Comparison of ENCODE assay signal across 8 cellular contexts in the genomic region with DNA sequence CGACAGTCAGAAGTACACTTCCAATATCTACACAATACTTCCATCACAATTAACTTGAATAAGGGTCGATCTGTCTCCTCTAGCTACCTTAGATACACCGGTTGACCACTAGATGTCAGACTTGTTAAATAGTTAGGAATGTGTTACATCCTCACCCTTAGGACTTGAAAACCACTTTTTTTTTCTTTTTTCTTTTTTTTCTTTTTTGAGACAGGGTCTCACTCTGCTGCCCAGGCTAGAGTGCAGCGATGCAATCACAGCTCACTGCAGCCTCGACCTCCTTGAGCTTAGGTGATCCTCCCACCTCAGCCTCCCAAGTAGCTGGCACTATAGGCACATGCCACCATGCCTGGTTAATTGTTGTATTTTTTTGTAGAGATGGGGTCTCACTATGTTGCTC.
DNase-seq lines count a peak whose midpoint lies in the region; ATAC-seq and TF ChIP-seq lines count a peak whose summit lies in the region.

No MANE protein-coding gene starts in this region.

- no peaks in the 10 kb centered on the region for H3K4me1 ChIP-seq in body of pancreas

- TF ChIP-seq POLR2A in body of pancreas (IDR thresholded peaks at IDR 0.05) = no peak

- no peak overlapping the region for H3K4me3 ChIP-seq in body of pancreas

- WGBS in body of pancreas, 2 donors = 6 to 7% methylated on average over 5 of the region's 5 CpGs

- no peaks in the 10 kb centered on the region for H3K36me3 ChIP-seq in body of pancreas (replicated peaks in 1 of 2; ENCODE audit: insufficient read depth in 1 of 2, low read depth in 2 of 2)

- intact Hi-C loops in body of pancreas (cut with DNase I) = no loop called here

- peak; percentile 12 to 61 (median 49) for TF ChIP-seq CTCF in body of pancreas (IDR thresholded peaks at IDR 0.05)

- ATAC-seq in GM19372 (IDR thresholded peaks at IDR 0.05; ENCODE audit: low read depth, unreplicated experiment) = peak; percentile 91
- ATAC-seq in HG03354 (IDR thresholded peaks at IDR 0.05; ENCODE audit: poor library complexity, severe bottlenecking, unreplicated experiment) = peak; percentile 84
- ATAC-seq in body of pancreas = peak; percentile 63
- ATAC-seq in HG02588 (IDR thresholded peaks at IDR 0.05; ENCODE audit: unreplicated experiment) = no peak

- H3K27ac ChIP-seq in body of pancreas = no peak overlapping the region

- no peaks in the 10 kb centered on the region for H3K9me3 ChIP-seq in body of pancreas

- H3K27me3 ChIP-seq in body of pancreas = no peaks in the 10 kb centered on the region

- DNase-seq in D341Med (ENCODE audit: low spot score) (peak; percentile 70), NCI-H345 treated with DMSO at 0.1 percent for 48 hours (lab: John Stamatoyannopoulos, UW; ENCODE audit: unreplicated experiment) (peak; percentile 74), body of pancreas (no peak), left kidney (ENCODE audit: low read depth, low spot score) (peak; percentile 81)
- DNase-seq in stimulated activated CD4-positive, alpha-beta T cell treated with anti-CD3 and anti-CD28 coated beads, Interleukin-4, amount 100 ng/mL, for 4 hours = no peak

Comparison
In these comparisons a context has a peak if more than half of its experiments do, and no peak if none do; other contexts are left out.
1. DNase-seq: peak in D341Med (single experiment), NCI-H345 treated with DMSO at 0.1 percent for 48 hours (single experiment) and left kidney (single experiment); none in body of pancreas (0 of 4) and stimulated activated CD4-positive, alpha-beta T cell treated with anti-CD3 and anti-CD28 coated beads, Interleukin-4, amount 100 ng/mL, for 4 hours (0 of 2).